Comparison of ENCODE assay signal across 17 cellular contexts in the genomic region with DNA sequence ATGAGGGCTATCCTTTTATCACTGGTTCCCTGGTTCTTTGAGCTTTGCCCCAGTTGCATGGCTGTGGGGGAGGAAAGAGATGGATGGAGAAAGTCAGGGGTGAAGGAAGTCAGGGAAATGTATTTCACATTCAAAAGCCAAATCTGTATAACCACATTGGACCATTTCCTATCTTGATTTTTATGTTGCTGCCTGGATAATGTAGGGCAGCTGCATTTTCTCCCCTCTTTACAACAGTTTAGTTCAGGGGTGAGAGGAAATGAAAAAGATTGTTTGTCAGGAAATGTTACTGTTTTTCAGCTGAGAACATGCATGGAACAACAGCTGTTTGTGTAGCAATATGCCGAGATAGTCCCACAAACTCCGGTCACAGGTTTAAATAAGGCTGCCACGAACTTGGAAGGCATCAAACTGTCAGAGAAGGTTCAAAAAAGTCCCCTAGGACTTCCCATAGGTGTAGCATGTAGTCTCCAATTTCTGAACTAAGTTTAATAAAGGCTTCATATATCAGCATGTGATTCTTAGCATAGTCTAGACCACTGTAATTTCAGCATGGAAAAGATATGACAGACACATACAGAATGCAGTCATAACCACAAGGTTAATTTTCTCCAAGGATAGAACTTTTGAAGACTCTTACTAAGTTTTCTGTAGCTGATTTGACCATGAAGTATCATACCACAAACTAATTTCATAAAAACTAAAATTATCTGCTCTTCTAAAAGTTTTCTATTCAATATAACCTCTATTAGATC.
DNase-seq lines count a peak whose midpoint lies in the region; ATAC-seq and TF ChIP-seq lines count a peak whose summit lies in the region.
"Had no signal": no experiment of that assay in that cellular context is flagged by ENCODE, and none has a peak within 500 bp of the region (broad histone marks: within the 10 kb centered on the region; RNA-seq: fewer than 3 reads in every experiment).

No MANE protein-coding gene starts in this region.

- H3K4me1 Mint-ChIP-seq in type B pancreatic cell (ENCODE audit: unreplicated experiment): peaks cover 6% of the 10 kb centered on the region
- H3K4me1 Mint-ChIP-seq: activated naive CD8-positive, alpha-beta T cell treated with anti-CD3 and anti-CD28 coated beads, Interleukin-2, amount 50 U/mL, for 24 hours; natural killer cell; T-cell had no signal

- no peaks in the 10 kb centered on the region for H3K27me3 ChIP-seq in smooth muscle cell (ENCODE audit: low read depth)
- H3K27me3 ChIP-seq in left ventricle myocardium inferior (ENCODE audit: low read depth): no peaks in the 10 kb centered on the region

- ATAC-seq in activated naive CD4-positive, alpha-beta T cell treated with anti-CD3 and anti-CD28 coated beads, Interleukin-2, amount 50 U/mL, for 72 hours: no peak
- ATAC-seq: activated naive CD8-positive, alpha-beta T cell treated with anti-CD3 and anti-CD28 coated beads, Interleukin-2, amount 50 U/mL, for 24 hours; natural killer cell; PC-3; T-cell had no signal

- H3K9me3 ChIP-seq in smooth muscle cell (replicated peaks; ENCODE audit: low read depth) (no peaks in the 10 kb centered on the region), left ventricle myocardium inferior (replicated peaks) (no peaks in the 10 kb centered on the region)

- H3K27ac ChIP-seq in smooth muscle cell (ENCODE audit: low read depth): peak overlapping the region; percentile 81
- H3K27ac ChIP-seq in left ventricle myocardium inferior (replicated peaks): no peak overlapping the region

- DNase-seq in HCEC 1CT: peak; percentile 49
- peak; percentile 23 for DNase-seq in astrocyte of the cerebellum (ENCODE audit: low read depth)
- peak; percentile 78 for DNase-seq in glomerular endothelial cell (ENCODE audit: extremely low read depth, low read depth, low spot score)
- no peak for DNase-seq in smooth muscle cell (lab: John Stamatoyannopoulos, UW; ENCODE audit: unreplicated experiment)
- no peak for DNase-seq in activated naive CD4-positive, alpha-beta T cell treated with anti-CD3 and anti-CD28 coated beads, Interleukin-2, amount 50 U/mL, for 72 hours (ENCODE audit: low spot score in 2 of 2)
- DNase-seq in type B pancreatic cell (ENCODE audit: extremely low spot score, unreplicated experiment): no peak
- no peak for DNase-seq in left ventricle myocardium inferior
- DNase-seq: activated naive CD8-positive, alpha-beta T cell treated with anti-CD3 and anti-CD28 coated beads, Interleukin-2, amount 50 U/mL, for 24 hours; activated T-cell treated with anti-CD3 and anti-CD28 coated beads for 4 hours; cortex of kidney; kidney; natural killer cell; NCI-H1417 treated with DMSO at 0.1 percent for 48 hours; NCI-H446; PC-3; T-cell had no signal

- H3K79me2 ChIP-seq in smooth muscle cell (ENCODE audit: low read depth): no peaks in the 10 kb centered on the region

- peaks cover 2% of the 10 kb centered on the region for H3K27me3 Mint-ChIP-seq in type B pancreatic cell

- peak overlapping the region; percentile 16 for H3K4me2 ChIP-seq in smooth muscle cell

- H3K4me1 ChIP-seq in smooth muscle cell (ENCODE audit: low read depth) (no peaks in the 10 kb centered on the region), left ventricle myocardium inferior (no peaks in the 10 kb centered on the region)

- H2AFZ ChIP-seq in smooth muscle cell (ENCODE audit: low read depth): peak overlapping the region; percentile 61

- H3K9ac ChIP-seq in smooth muscle cell (ENCODE audit: low read depth): peak overlapping the region; percentile 11

- H3K36me3 ChIP-seq in smooth muscle cell (ENCODE audit: low read depth) (no peaks in the 10 kb centered on the region), left ventricle myocardium inferior (no peaks in the 10 kb centered on the region)

- H3K36me3 Mint-ChIP-seq in activated naive CD4-positive, alpha-beta T cell treated with anti-CD3 and anti-CD28 coated beads, Interleukin-2, amount 50 U/mL, for 72 hours: no peaks in the 10 kb centered on the region
- H3K36me3 Mint-ChIP-seq in type B pancreatic cell: no peaks in the 10 kb centered on the region
- H3K36me3 Mint-ChIP-seq: natural killer cell, T-cell had no signal

- H3F3A ChIP-seq in smooth muscle cell (ENCODE audit: low read depth): no peaks in the 10 kb centered on the region

- H3K27ac Mint-ChIP-seq in activated naive CD4-positive, alpha-beta T cell treated with anti-CD3 and anti-CD28 coated beads, Interleukin-2, amount 50 U/mL, for 72 hours: no peak overlapping the region
- H3K27ac Mint-ChIP-seq in type B pancreatic cell: no peak overlapping the region
- H3K27ac Mint-ChIP-seq: activated naive CD8-positive, alpha-beta T cell treated with anti-CD3 and anti-CD28 coated beads, Interleukin-2, amount 50 U/mL, for 24 hours; natural killer cell; T-cell had no signal

- WGBS in smooth muscle cell (ENCODE audit: low lambda C conversion rate): 59% methylated on average over 3 of the region's 3 CpGs

- H3K4me3 Mint-ChIP-seq in type B pancreatic cell: no peak overlapping the region
- H3K4me3 Mint-ChIP-seq: activated naive CD8-positive, alpha-beta T cell treated with anti-CD3 and anti-CD28 coated beads, Interleukin-2, amount 50 U/mL, for 24 hours; natural killer cell; T-cell had no signal

- TF ChIP-seq CTCF in astrocyte of the cerebellum (IDR thresholded peaks at IDR 0.05; ENCODE audit: low read depth, low read length, missing control alignments): no peak
- no peak for TF ChIP-seq CTCF in smooth muscle cell (IDR thresholded peaks at IDR 0.05; ENCODE audit: borderline replicate concordance, insufficient read depth, poor library complexity, severe bottlenecking)
- no peak for TF ChIP-seq CTCF in type B pancreatic cell (conservative IDR thresholded peaks at IDR 0.05)
- TF ChIP-seq CTCF in left ventricle myocardium inferior (IDR thresholded peaks at IDR 0.05; ENCODE audit: borderline replicate concordance): no peak

- in situ Hi-C loops in astrocyte of the cerebellum (cut with HindIII; ENCODE audit: low sequenced_read_pairs): no loop called here

- intact Hi-C loops in left ventricle myocardium inferior (cut with micrococcal nuclease): no loop called here

- H4K20me1 ChIP-seq in smooth muscle cell (ENCODE audit: low read depth): no peaks in the 10 kb centered on the region

- H3K9me3 Mint-ChIP-seq in activated naive CD4-positive, alpha-beta T cell treated with anti-CD3 and anti-CD28 coated beads, Interleukin-2, amount 50 U/mL, for 72 hours: no peaks in the 10 kb centered on the region
- no peaks in the 10 kb centered on the region for H3K9me3 Mint-ChIP-seq in type B pancreatic cell
- H3K9me3 Mint-ChIP-seq: activated naive CD8-positive, alpha-beta T cell treated with anti-CD3 and anti-CD28 coated beads, Interleukin-2, amount 50 U/mL, for 24 hours; T-cell had no signal

- H3K4me3 ChIP-seq in astrocyte of the cerebellum (ENCODE audit: low read depth, low read length) (no peak overlapping the region), smooth muscle cell (no peak overlapping the region), left ventricle myocardium inferior (no peak overlapping the region)
- H3K4me3 ChIP-seq: skin epidermis had no signal

Comparison
In these comparisons a context has a peak if more than half of its experiments do, and no peak if none do; other contexts are left out.
1. DNase-seq: peak in HCEC 1CT (single experiment), astrocyte of the cerebellum (single experiment) and glomerular endothelial cell (single experiment); none in smooth muscle cell (single experiment), activated naive CD4-positive, alpha-beta T cell treated with anti-CD3 and anti-CD28 coated beads, Interleukin-2, amount 50 U/mL, for 72 hours (0 of 2), type B pancreatic cell (single experiment) and left ventricle myocardium inferior (single experiment).